ENCODE assay signal across 9 cellular contexts in the genomic region with DNA sequence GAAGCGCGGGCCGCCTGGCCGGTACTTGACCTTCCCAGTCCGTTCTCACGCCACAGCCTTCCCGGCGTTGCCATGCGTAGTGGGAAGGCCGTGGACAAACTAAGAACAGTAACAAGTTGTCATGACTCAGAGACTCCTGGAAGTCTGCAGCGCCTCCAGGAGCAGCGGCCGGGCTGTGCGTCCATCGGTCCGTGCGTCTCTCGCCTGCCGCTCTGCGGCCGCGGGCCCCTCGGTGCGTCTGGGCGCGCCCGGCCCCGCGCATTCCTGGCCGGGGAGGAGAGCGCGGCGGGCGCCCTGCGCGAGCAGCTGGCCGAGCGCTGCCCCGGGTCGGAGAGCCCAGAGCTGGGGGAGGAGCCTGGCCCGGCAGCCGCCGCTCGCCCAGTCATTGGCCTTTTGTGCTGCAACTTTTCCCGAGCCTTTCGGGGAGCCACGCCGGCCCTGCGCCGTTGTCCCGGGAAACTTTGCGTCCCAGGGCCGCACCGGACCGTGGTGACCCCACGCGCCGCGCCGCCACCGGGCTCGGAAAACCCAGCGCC.
A peak's percentile ranks its signal among the peaks of the same experiment; 100 is the strongest.
DNase-seq lines count a peak whose midpoint lies in the region; ATAC-seq and TF ChIP-seq lines count a peak whose summit lies in the region.
"Had no signal": no experiment of that assay in that cellular context is flagged by ENCODE, and none has a peak within 500 bp of the region (broad histone marks: within the 10 kb centered on the region; RNA-seq: fewer than 3 reads in every experiment).

No MANE protein-coding gene starts in this region.

- TF ChIP-seq RAD21 in HCT116 (IDR thresholded peaks at IDR 0.05; ENCODE audit: low read depth) = peak; percentile 85

- H3K4me3 Mint-ChIP-seq in mesothelial cell of epicardium = peak overlapping the region; percentile 70

- POLR2A ChIA-PET in HCT116 (lab: Charles Lee) = interaction anchor here (0.6 to 1.8 kb wide), 9 partner anchors 10 to 185 kb away, joined by 3 to 7 read pairs (median 4); partner anchors contain the start of gene ATE1
- POLR2A ChIA-PET in RWPE1 (lab: Yijun Ruan, JAX; ENCODE audit: low non-redundant PET) = interaction anchor here (0.6 to 1.9 kb wide), 3 partner anchors 11 to 186 kb away, joined by 3 to 7 read pairs (median 4); no protein-coding TSS in a partner anchor

- peaks cover 19% of the 10 kb centered on the region for H3K4me1 Mint-ChIP-seq in mesothelial cell of epicardium

- H2AFZ ChIP-seq in HCT116 (ENCODE audit: low read depth, low read length, poor library complexity, severe bottlenecking) = peak overlapping the region; percentile 93

- no peaks in the 10 kb centered on the region for H3K27me3 ChIP-seq in HCT116 (ENCODE audit: insufficient read depth, low read length)
- H3K27me3 ChIP-seq in uterus = no peaks in the 10 kb centered on the region

- no peaks in the 10 kb centered on the region for H3K36me3 Mint-ChIP-seq in mesothelial cell of epicardium

- H3K36me3 ChIP-seq in HCT116 (ENCODE audit: control insufficient read depth in 1 of 2, insufficient read depth in 2 of 2, low read length in 2 of 2) (no peaks in the 10 kb centered on the region), uterus (no peaks in the 10 kb centered on the region)
- H3K36me3 ChIP-seq: neutrophil had no signal

- no peaks in the 10 kb centered on the region for H4K20me1 ChIP-seq in HCT116 (ENCODE audit: insufficient read depth)

- BruUV-seq in HCT116 (replicated peaks; lab: Mats Ljungman, UMichigan) = no TSS peak

- peak; percentile 88 for ATAC-seq in HCT116
- ATAC-seq in esophagus mucosa = peak; percentile 91

- peak overlapping the region; percentile 74 for H3K4me2 ChIP-seq in HCT116 (ENCODE audit: low read length)

- DNase-seq in AG09319 (ENCODE audit: extremely low read depth, low read depth) (peak; percentile 88), HCT116 (ENCODE audit: low read depth, low spot score) (peak; percentile 72), RWPE1 (ENCODE audit: low spot score) (peak; percentile 93), mesothelial cell of epicardium (ENCODE audit: low spot score in 2 of 2, unreplicated experiment in 2 of 2) (peak; percentile 59 to 80), uterus (peak; percentile 88 to 90), T-helper 2 cell (no peak), cortex of kidney (lab: John Stamatoyannopoulos, UW) (no peak)

- intact Hi-C loops in HCT116 (cut with micrococcal nuclease) = loop anchor here (1.0 to 5.0 kb wide), 4 partner anchors 50 to 184 kb away; partner anchors contain the start of genes ATE1 and TACC2
- intact Hi-C loops in uterus (cut with DNase I; ENCODE audit: low total_unique reads) = loop anchor here (5.0 kb wide), 1 partner anchor 60 kb away; no protein-coding TSS in a partner anchor

- peak; percentile 56 for TF ChIP-seq POLR2A in HCT116 (IDR thresholded peaks at IDR 0.05; ENCODE audit: borderline replicate concordance, extremely low read depth, insufficient read depth, insufficient read length)
- peak; percentile 49 to 83 for TF ChIP-seq POLR2A in uterus (IDR thresholded peaks at IDR 0.05)

- H3K9me3 ChIP-seq in HCT116 (ENCODE audit: control insufficient read depth in 1 of 2, insufficient read depth in 1 of 2, low read depth in 1 of 2, low read length in 2 of 2) (no peaks in the 10 kb centered on the region), uterus (no peaks in the 10 kb centered on the region)
- H3K9me3 ChIP-seq: neutrophil had no signal

- RAD21 ChIA-PET in HCT116 (lab: Charles Lee; ENCODE audit: low non-redundant PET in 1 of 2, low total read pairs in 2 of 2, uncharacterized antibody in 2 of 2, unreplicated experiment in 2 of 2) = interaction anchor here (1.2 to 1.5 kb wide), 2 partner anchors 28 to 61 kb away, joined by 3 read pairs; no protein-coding TSS in a partner anchor

- no peaks in the 10 kb centered on the region for H3K9me3 Mint-ChIP-seq in mesothelial cell of epicardium

- H3K4me1 ChIP-seq in HCT116 (ENCODE audit: control insufficient read depth in 1 of 2, insufficient read depth in 2 of 2, low read length in 2 of 2) (peaks cover 13 to 30% of the 10 kb centered on the region in 2 experiments), uterus (peaks cover 6 to 7% of the 10 kb centered on the region in 2 donors)

- peaks cover 5% of the 10 kb centered on the region for H3K27me3 Mint-ChIP-seq in mesothelial cell of epicardium (ENCODE audit: low read depth)

- CTCF ChIA-PET in HCT116 (lab: Charles Lee) = interaction anchor here (0.9 to 1.8 kb wide), 10 partner anchors 10 to 212 kb away, joined by 3 to 11 read pairs (median 5); partner anchors contain the start of gene ATE1
- CTCF ChIA-PET in RWPE1 (lab: Yijun Ruan, JAX) = interaction anchor here (0.6 to 2.5 kb wide), 27 partner anchors 9 to 289 kb away, joined by 3 to 11 read pairs (median 4); partner anchors contain the start of gene ATE1

- H3K4me3 ChIP-seq in HCT116 (replicated peaks in 1 of 2; ENCODE audit: low read depth in 1 of 2, low read length in 2 of 2) (peak overlapping the region; percentile 74 to 85), uterus (peak overlapping the region; percentile 64 to 82)

- peaks cover 27% of the 10 kb centered on the region for H3K79me2 ChIP-seq in HCT116 (ENCODE audit: insufficient read depth, low read length)

- H3K9me2 ChIP-seq in HCT116 (ENCODE audit: insufficient read depth) = no peaks in the 10 kb centered on the region

- TF ChIP-seq CTCF in AG09319 (IDR thresholded peaks at IDR 0.05; ENCODE audit: low read depth, low read length) (peak; percentile 46), HCT116 (IDR thresholded peaks at IDR 0.05 in 2 of 3, conservative IDR thresholded peaks at IDR 0.05 in 1 of 3; ENCODE audit: borderline replicate concordance in 1 of 3, insufficient read depth in 1 of 3, low read depth in 2 of 3, low read length in 2 of 3) (peak; percentile 41 to 93 (median 46); a peak in 4 of 6 replicates), RWPE1 (conservative IDR thresholded peaks at IDR 0.05; ENCODE audit: low read depth) (peak; percentile 64), mesothelial cell of epicardium (IDR thresholded peaks at IDR 0.05; ENCODE audit: unreplicated experiment) (no peak), uterus (IDR thresholded peaks at IDR 0.05) (peak; percentile 36 to 95 (median 73))

- H3K27ac ChIP-seq in HCT116 (ENCODE audit: low read depth, low read length) (peak overlapping the region; percentile 86), RWPE1 (peak overlapping the region; percentile 95), uterus (peak overlapping the region; percentile 98 to 99)
- H3K27ac ChIP-seq: neutrophil had no signal

- H3K27ac Mint-ChIP-seq in mesothelial cell of epicardium = peak overlapping the region; percentile 86

- H3K9ac ChIP-seq in HCT116 (ENCODE audit: low read length) = peak overlapping the region; percentile 88

TF ChIP-seq in HCT116, 20 proteins besides CTCF, POLR2A, EP300 and RAD21 (continues in another document):
- TF ChIP-seq JUND (IDR thresholded peaks at IDR 0.05) = peak; percentile 42; the same call in 1 of the 2 replicates
- TF ChIP-seq FOSL1 (IDR thresholded peaks at IDR 0.05; ENCODE audit: low read depth) = peak; percentile 34; the same call in 1 of the 2 replicates
- TF ChIP-seq EZH2phosphoT487 (IDR thresholded peaks at IDR 0.05; ENCODE audit: borderline replicate concordance) = no peak
- no peak; the same call in 1 of the 2 replicates for TF ChIP-seq CEBPB (IDR thresholded peaks at IDR 0.05; ENCODE audit: low read depth)
- no peak for TF ChIP-seq ELF1 (IDR thresholded peaks at IDR 0.05; ENCODE audit: borderline replicate concordance, low read depth)
- TF ChIP-seq SP1 (IDR thresholded peaks at IDR 0.05; ENCODE audit: low read depth) = no peak
- peak; percentile 88 for TF ChIP-seq CBX3 (IDR thresholded peaks at IDR 0.05; ENCODE audit: low read depth)
- no peak for TF ChIP-seq SRF (IDR thresholded peaks at IDR 0.05; ENCODE audit: low read depth)
- TF ChIP-seq YY1 (IDR thresholded peaks at IDR 0.05; ENCODE audit: extremely low read depth, insufficient replicate concordance, low read depth, low read length) = peak; percentile 75
- TF ChIP-seq ZFX (IDR thresholded peaks at IDR 0.05) = peak; percentile 86
- TF ChIP-seq SIN3A (IDR thresholded peaks at IDR 0.05; ENCODE audit: low read depth) = peak; percentile 47; the same call in 1 of the 2 replicates
- no peak for TF ChIP-seq ZNF274 (IDR thresholded peaks at IDR 0.05; ENCODE audit: low read depth, low read length)
- TF ChIP-seq ATF3 (IDR thresholded peaks at IDR 0.05) = no peak
- no peak for TF ChIP-seq EGR1 (IDR thresholded peaks at IDR 0.05; ENCODE audit: low read depth)
- TF ChIP-seq POLR2AphosphoS5 (IDR thresholded peaks at IDR 0.05; ENCODE audit: low read depth, low read length) = peak; percentile 90
- TF ChIP-seq, protein P1, sequence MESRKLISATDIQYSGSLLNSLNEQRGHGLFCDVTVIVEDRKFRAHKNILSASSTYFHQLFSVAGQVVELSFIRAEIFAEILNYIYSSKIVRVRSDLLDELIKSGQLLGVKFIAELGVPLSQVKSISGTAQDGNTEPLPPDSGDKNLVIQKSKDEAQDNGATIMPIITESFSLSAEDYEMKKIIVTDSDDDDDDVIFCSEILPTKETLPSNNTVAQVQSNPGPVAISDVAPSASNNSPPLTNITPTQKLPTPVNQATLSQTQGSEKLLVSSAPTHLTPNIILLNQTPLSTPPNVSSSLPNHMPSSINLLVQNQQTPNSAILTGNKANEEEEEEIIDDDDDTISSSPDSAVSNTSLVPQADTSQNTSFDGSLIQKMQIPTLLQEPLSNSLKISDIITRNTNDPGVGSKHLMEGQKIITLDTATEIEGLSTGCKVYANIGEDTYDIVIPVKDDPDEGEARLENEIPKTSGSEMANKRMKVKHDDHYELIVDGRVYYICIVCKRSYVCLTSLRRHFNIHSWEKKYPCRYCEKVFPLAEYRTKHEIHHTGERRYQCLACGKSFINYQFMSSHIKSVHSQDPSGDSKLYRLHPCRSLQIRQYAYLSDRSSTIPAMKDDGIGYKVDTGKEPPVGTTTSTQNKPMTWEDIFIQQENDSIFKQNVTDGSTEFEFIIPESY (IDR thresholded peaks at IDR 0.05; ENCODE audit: extremely low read depth, insufficient replicate concordance, low read length) = peak; percentile 23

Comparison
In these comparisons a context has a peak if more than half of its experiments do, and no peak if none do; other contexts are left out.
1. DNase-seq: peak in AG09319 (single experiment), HCT116 (single experiment), RWPE1 (single experiment), mesothelial cell of epicardium (2 of 2) and uterus (2 of 2); none in T-helper 2 cell (0 of 5) and cortex of kidney (single experiment).
2. Peak in every context shown above with its lines, with median percentiles within 50 percentile points of each other: H3K27ac ChIP-seq.